In genomic region chr9:13898957-13899356, GRCh38 we compare ENCODE assay signal across 14 cellular contexts.
"Had no signal": no experiment of that assay in that cellular context is flagged by ENCODE, and none has a peak within 500 bp of the region (broad histone marks: within the 10 kb centered on the region; RNA-seq: fewer than 3 reads in every experiment).

No MANE protein-coding gene starts in this region.

- H3K4me1 Mint-ChIP-seq: activated naive CD4-positive, alpha-beta T cell treated with anti-CD3 and anti-CD28 coated beads, Interleukin-2, amount 10 ng/mL, durations not matched to agents 7 days and 5 days; natural killer cell; stimulated activated naive CD8-positive, alpha-beta T cell treated with anti-CD3 and anti-CD28 coated beads, Interleukin-15, amount 100 ng/mL, for 72 hours; T-helper 17 cell had no signal

- DNase-seq: activated CD4-positive, alpha-beta T cell treated with anti-CD3 and anti-CD28 coated beads, Interleukin-2, amount 50 U/mL, for 1 hour; activated CD4-positive, CD25-positive, alpha-beta regulatory T cell; activated naive CD4-positive, alpha-beta T cell treated with anti-CD3 and anti-CD28 coated beads, Interleukin-2, amount 10 ng/mL, durations not matched to agents 7 days and 5 days; foreskin melanocyte; hippocampal formation; natural killer cell; stimulated activated CD4-positive, alpha-beta T cell treated with anti-CD3 and anti-CD28 coated beads, Interleukin-15, amount 100 ng/mL, for 24 hours; stimulated activated CD4-positive, alpha-beta T cell treated with anti-CD3 and anti-CD28 coated beads, Interleukin-4, amount 100 ng/mL, for 24 hours; stimulated activated naive CD8-positive, alpha-beta T cell treated with anti-CD3 and anti-CD28 coated beads, Interleukin-15, amount 100 ng/mL, for 72 hours; T-helper 17 cell had no signal

- H3K4me3 Mint-ChIP-seq: activated naive CD4-positive, alpha-beta T cell treated with anti-CD3 and anti-CD28 coated beads, Interleukin-2, amount 10 ng/mL, durations not matched to agents 7 days and 5 days; dendritic cell treated with granulocyte-macrophage colony-stimulating factor and Interleukin-4, amounts not matched to agents 40 ng/mL and 50 ng/mL, for 4 days; natural killer cell; stimulated activated naive CD8-positive, alpha-beta T cell treated with anti-CD3 and anti-CD28 coated beads, Interleukin-15, amount 100 ng/mL, for 72 hours; T-helper 17 cell had no signal

- H3K9me3 ChIP-seq: esophagus muscularis mucosa, thoracic aorta had no signal

- H3K27me3 ChIP-seq: esophagus muscularis mucosa had no signal

- H3K27me3 Mint-ChIP-seq: activated naive CD4-positive, alpha-beta T cell treated with anti-CD3 and anti-CD28 coated beads, Interleukin-2, amount 10 ng/mL, durations not matched to agents 7 days and 5 days; dendritic cell treated with granulocyte-macrophage colony-stimulating factor and Interleukin-4, amounts not matched to agents 40 ng/mL and 50 ng/mL, for 4 days; stimulated activated naive CD8-positive, alpha-beta T cell treated with anti-CD3 and anti-CD28 coated beads, Interleukin-15, amount 100 ng/mL, for 72 hours; T-helper 17 cell had no signal

- H3K4me3 ChIP-seq: esophagus muscularis mucosa had no signal

- H3K9me3 Mint-ChIP-seq: activated T-helper 2 cell treated with anti-CD3 and anti-CD28 coated beads, Interferon-gamma antibody, Interleukin-2, Interleukin-4, amounts not matched to agents 10 μg/mL and 5 μg/mL and 100 μg/mL, durations not matched to agents 14 hours and 24 hours and 36 hours had no signal

- H3K36me3 ChIP-seq: esophagus muscularis mucosa, thoracic aorta had no signal

- H3K27ac Mint-ChIP-seq: activated naive CD4-positive, alpha-beta T cell treated with anti-CD3 and anti-CD28 coated beads, Interleukin-2, amount 10 ng/mL, durations not matched to agents 7 days and 5 days; activated T-helper 2 cell treated with anti-CD3 and anti-CD28 coated beads, Interferon-gamma antibody, Interleukin-2, Interleukin-4, amounts not matched to agents 10 μg/mL and 5 μg/mL and 100 μg/mL, durations not matched to agents 14 hours and 24 hours and 36 hours; dendritic cell treated with granulocyte-macrophage colony-stimulating factor and Interleukin-4, amounts not matched to agents 40 ng/mL and 50 ng/mL, for 4 days; natural killer cell; stimulated activated naive CD8-positive, alpha-beta T cell treated with anti-CD3 and anti-CD28 coated beads, Interleukin-15, amount 100 ng/mL, for 72 hours; T-helper 17 cell had no signal

- H3K36me3 Mint-ChIP-seq: activated naive CD4-positive, alpha-beta T cell treated with anti-CD3 and anti-CD28 coated beads, Interleukin-2, amount 10 ng/mL, durations not matched to agents 7 days and 5 days; natural killer cell had no signal
